1 cellular context compared by ENCODE assay signal in the genomic region with DNA sequence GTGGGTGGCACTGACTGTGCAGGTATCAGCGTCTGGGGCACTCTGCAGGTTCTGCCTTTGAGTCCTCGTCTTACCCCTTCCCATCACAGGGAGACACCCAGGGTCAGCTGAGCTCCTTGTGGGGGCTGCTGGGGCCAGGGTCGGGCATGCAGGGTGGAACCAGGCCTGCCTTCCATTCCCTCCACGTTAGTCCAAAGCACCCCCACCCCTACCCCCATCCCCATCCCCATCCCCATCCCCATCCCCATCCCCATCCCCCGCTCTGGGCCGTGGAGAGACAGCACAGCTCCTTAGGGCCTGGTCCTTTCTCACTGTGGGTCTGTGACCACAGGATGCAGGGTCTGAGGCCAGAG.
TF ChIP-seq lines count a peak whose summit lies in the region.

No MANE protein-coding gene starts in this region.

TF ChIP-seq in IMR-90, 13 proteins besides CTCF, POLR2A, EP300 and RAD21:
- TF ChIP-seq MAFK (IDR thresholded peaks at IDR 0.05; ENCODE audit: low read depth, low read length) (no peak), MAZ (IDR thresholded peaks at IDR 0.05; ENCODE audit: borderline replicate concordance, low read depth, low read length) (no peak), NFE2L2 (IDR thresholded peaks at IDR 0.05; ENCODE audit: low read depth, low read length) (no peak), FOS (IDR thresholded peaks at IDR 0.05; ENCODE audit: low read depth, low read length) (no peak)
TF ChIP-seq in IMR-90: peak in this region for 0.
